1 cellular context compared by ENCODE assay signal in genomic region chr1:171664976-171665375, GRCh38.
TF ChIP-seq lines count a peak whose summit lies in the region.

No MANE protein-coding gene starts in this region.

TF ChIP-seq in SK-N-SH, 30 proteins besides CTCF, POLR2A, EP300 and RAD21 (continued from another document):
- TF ChIP-seq IRF3 (IDR thresholded peaks at IDR 0.05; ENCODE audit: low read depth, low read length): no peak
- TF ChIP-seq, protein P1, sequence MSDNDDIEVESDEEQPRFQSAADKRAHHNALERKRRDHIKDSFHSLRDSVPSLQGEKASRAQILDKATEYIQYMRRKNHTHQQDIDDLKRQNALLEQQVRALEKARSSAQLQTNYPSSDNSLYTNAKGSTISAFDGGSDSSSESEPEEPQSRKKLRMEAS (IDR thresholded peaks at IDR 0.05; ENCODE audit: low read depth): no peak
- no peak for TF ChIP-seq TCF12 (IDR thresholded peaks at IDR 0.05)
- no peak for TF ChIP-seq GATA2 (CRISPR knock-in tag; IDR thresholded peaks at IDR 0.05)
- no peak for TF ChIP-seq CHD2 (IDR thresholded peaks at IDR 0.05; ENCODE audit: low read length, partially characterized antibody)
- TF ChIP-seq USF2 (IDR thresholded peaks at IDR 0.05; ENCODE audit: borderline replicate concordance, low read depth, low read length): no peak
